In genomic region chr1:236608930-236609726, GRCh38 we compare ENCODE assay signal across 8 cellular contexts. TPM values are rescaled to one million over a fixed set of nuclear protein-coding genes. Genes with fewer than 3 reads are reported as not detected.
A peak's percentile ranks its signal among the peaks of the same experiment; 100 is the strongest.
DNase-seq lines count a peak whose midpoint lies in the region; ATAC-seq and TF ChIP-seq lines count a peak whose summit lies in the region.

No MANE protein-coding gene starts in this region.

- H3K9me3 Mint-ChIP-seq in endothelial cell (ENCODE audit: unreplicated experiment), result no peaks in the 10 kb centered on the region

- H3K4me1 Mint-ChIP-seq in endothelial cell (ENCODE audit: unreplicated experiment), result peaks cover 3% of the 10 kb centered on the region

- H3K27ac Mint-ChIP-seq in endothelial cell (ENCODE audit: unreplicated experiment), result no peak overlapping the region

- no peaks in the 10 kb centered on the region for H3K36me3 ChIP-seq in PC-3 (ENCODE audit: low read depth, low read length)

- intact Hi-C loops in PC-3 (cut with micrococcal nuclease), result loop anchor here (1.0 to 2.0 kb wide), 2 partner anchors 260 to 777 kb away; no protein-coding TSS in a partner anchor

- peaks cover 6% of the 10 kb centered on the region for H3K27me3 Mint-ChIP-seq in endothelial cell (ENCODE audit: unreplicated experiment)

- no peaks in the 10 kb centered on the region for H3K4me1 ChIP-seq in PC-3 (ENCODE audit: insufficient read depth, low read length)

- H3K36me3 Mint-ChIP-seq in endothelial cell (ENCODE audit: low read depth, unreplicated experiment), result no peaks in the 10 kb centered on the region

- POLR2A ChIA-PET in PC-3 (lab: Charles Lee; ENCODE audit: unreplicated experiment), result no interaction called here

- peaks cover 2% of the 10 kb centered on the region for H3K79me2 ChIP-seq in PC-3 (ENCODE audit: low read length)

- H3K4me2 ChIP-seq in PC-3 (ENCODE audit: low read length), result no peak overlapping the region

- H3K27me3 ChIP-seq in PC-3 (ENCODE audit: low read length), result peaks cover 20% of the 10 kb centered on the region

- peak; percentile 76 for DNase-seq in DMS53 treated with DMSO at 0.1 percent for 48 hours (lab: John Stamatoyannopoulos, UW; ENCODE audit: unreplicated experiment)
- peak; percentile 1 for DNase-seq in HS-27A (ENCODE audit: low read depth)
- peak; percentile 52 for DNase-seq in PC-3
- peak; percentile 77 for DNase-seq in endothelial cell (ENCODE audit: low spot score)
- peak; percentile 34 for DNase-seq in mucosa of gallbladder (ENCODE audit: low spot score)

- BruUV-seq in PC-3 (replicated peaks; lab: Mats Ljungman, UMichigan), result no TSS peak

- no peaks in the 10 kb centered on the region for H3F3A ChIP-seq in PC-3 (ENCODE audit: low read length, unreplicated experiment)

- H4K20me1 ChIP-seq in PC-3 (ENCODE audit: low read length), result no peaks in the 10 kb centered on the region

- no peak overlapping the region for H3K9ac ChIP-seq in PC-3 (ENCODE audit: low read length)

- H2AFZ ChIP-seq in PC-3 (ENCODE audit: low read length), result no peak overlapping the region

- no peaks in the 10 kb centered on the region for H3K9me3 ChIP-seq in PC-3 (ENCODE audit: low read length)

- CTCF ChIA-PET in PC-3 (lab: Charles Lee), result interaction anchor here (0.6 to 1.0 kb wide), 7 partner anchors 34 to 1042 kb away, joined by 3 to 12 read pairs (median 6); no protein-coding TSS in a partner anchor

- TF ChIP-seq CTCF in PC-3 (conservative IDR thresholded peaks at IDR 0.05; ENCODE audit: low read depth, low read length), result peak; percentile 57
- TF ChIP-seq CTCF in endothelial cell (IDR thresholded peaks at IDR 0.05; ENCODE audit: unreplicated experiment), result peak; percentile 53

- no peak overlapping the region for H3K27ac ChIP-seq in PC-3 (ENCODE audit: low read length)

- no peaks in the 10 kb centered on the region for H3K9me2 ChIP-seq in PC-3 (replicated peaks; ENCODE audit: low read length)

- no peak overlapping the region for H3K4me3 Mint-ChIP-seq in endothelial cell (ENCODE audit: unreplicated experiment)

- no peak for ATAC-seq in PC-3
- ATAC-seq in GM19463 (IDR thresholded peaks at IDR 0.05; ENCODE audit: unreplicated experiment), result no peak
- no peak for ATAC-seq in HG02763 (IDR thresholded peaks at IDR 0.05; ENCODE audit: unreplicated experiment)
- no peak for ATAC-seq in GM19328 (IDR thresholded peaks at IDR 0.05; ENCODE audit: unreplicated experiment)

- no peak overlapping the region for H3K4me3 ChIP-seq in PC-3 (ENCODE audit: low read length)

RNA-seq across cellular contexts. Expression of gene HEATR1, which starts 4.8 kb away (rescaled TPM):
- total RNA-seq in PC-3 (2014; rRNA removed), result 27.6 TPM in 2 replicates
- total RNA-seq in endothelial cell (ENCODE audit: unreplicated experiment), result 33.3 TPM
- total RNA-seq in mucosa of gallbladder, result 18.9 TPM

Comparison
In these comparisons a context has a peak if more than half of its experiments do, and no peak if none do; other contexts are left out.
1. DNase-seq: peak in every context shown above with its lines; median percentile 77 in endothelial cell; 76 in DMS53 treated with DMSO at 0.1 percent for 48 hours; 52 in PC-3; 34 in mucosa of gallbladder; 1 in HS-27A.